Comparison of ENCODE assay signal across 8 cellular contexts in the genomic region with DNA sequence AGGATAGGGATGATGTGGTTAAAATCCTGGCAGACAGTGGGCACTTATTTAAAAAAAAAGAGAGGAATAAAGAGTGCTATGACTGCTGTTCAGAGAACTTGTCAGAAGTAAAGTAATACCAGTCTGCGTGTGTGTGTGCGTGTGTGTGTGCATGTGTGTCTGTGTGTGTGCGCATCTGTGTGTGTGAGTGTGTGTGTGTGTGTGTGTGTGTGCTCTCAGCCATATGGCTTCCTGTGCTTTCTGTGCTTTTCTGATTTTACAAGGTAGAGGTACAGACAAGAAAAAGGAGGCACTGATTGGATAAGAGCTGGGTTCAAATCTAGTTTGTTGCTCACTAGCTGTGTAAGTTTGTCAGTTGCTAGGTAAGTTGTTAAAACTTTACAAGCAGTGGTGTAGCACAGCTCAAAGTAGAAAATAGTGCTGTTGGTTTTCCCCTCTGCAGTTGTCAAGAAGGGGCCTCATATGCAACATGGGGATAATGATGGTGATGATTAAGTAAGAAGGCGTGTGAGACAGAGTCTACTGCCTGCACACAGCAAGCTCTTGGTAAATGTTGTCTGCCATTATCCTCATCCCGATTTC.
DNase-seq lines count a peak whose midpoint lies in the region; FAIRE-seq and TF ChIP-seq lines count a peak whose summit lies in the region.
"Had no signal": no experiment of that assay in that cellular context is flagged by ENCODE, and none has a peak within 500 bp of the region (broad histone marks: within the 10 kb centered on the region; RNA-seq: fewer than 3 reads in every experiment).

No MANE protein-coding gene starts in this region.

- no peaks in the 10 kb centered on the region for H3K79me1 ChIP-seq in neuronal stem cell (ENCODE audit: low read depth, low read length)

- no peak overlapping the region for H4K8ac ChIP-seq in neuronal stem cell (ENCODE audit: low read depth, low read length)

- H2AFZ ChIP-seq in OCI-LY1 (ENCODE audit: low read length) (no peak overlapping the region), mammary epithelial cell (ENCODE audit: low read depth, low read length) (peak overlapping the region; percentile 46), neuronal stem cell (ENCODE audit: low read length) (peak overlapping the region; percentile 56)

- intact Hi-C loops in mammary epithelial cell (cut with micrococcal nuclease): no loop called here

- H3K9me2 ChIP-seq in OCI-LY1 (ENCODE audit: low read depth, low read length): no peaks in the 10 kb centered on the region

- H4K91ac ChIP-seq in neuronal stem cell (ENCODE audit: low read depth, low read length, poor library complexity): no peak overlapping the region

- no peak overlapping the region for H3K23ac ChIP-seq in neuronal stem cell (ENCODE audit: low read depth, low read length, poor library complexity)

- FAIRE-seq in G401.6 (lab: Jason Lieb, UNC): peak; percentile 97

- no TSS peak for BruUV-seq in mammary epithelial cell (replicated peaks; lab: Mats Ljungman, UMichigan)

- H3K18ac ChIP-seq in neuronal stem cell (ENCODE audit: low read length): no peak overlapping the region

- peak overlapping the region; percentile 14; the same call in 1 of the 2 replicates for H3K9ac ChIP-seq in OCI-LY1 (ENCODE audit: low read length)
- H3K9ac ChIP-seq in mammary epithelial cell (ENCODE audit: insufficient read depth, low read length): no peak overlapping the region
- H3K9ac ChIP-seq in neuronal stem cell (ENCODE audit: low read depth, low read length, poor library complexity): no peak overlapping the region

- 0 out of 2 replicates have a peak, but pooled peaks cover 12% of the 10 kb centered on the region for H3F3A ChIP-seq in OCI-LY1 (ENCODE audit: insufficient read depth, low read length)

- H3K9me3 ChIP-seq in OCI-LY1 (ENCODE audit: low read length) (no peaks in the 10 kb centered on the region), mammary epithelial cell (replicated peaks; ENCODE audit: insufficient read depth, low read length) (no peaks in the 10 kb centered on the region), neuronal stem cell (replicated peaks in 1 of 2; ENCODE audit: control insufficient read depth in 2 of 2, insufficient read depth in 1 of 2, low read depth in 1 of 2, low read length in 2 of 2) (no peaks in the 10 kb centered on the region)

- H2AK5ac ChIP-seq in neuronal stem cell (ENCODE audit: low read depth, low read length): no peak overlapping the region

- no peak overlapping the region for H3K4ac ChIP-seq in neuronal stem cell (ENCODE audit: low read length)

- no peak overlapping the region for H2BK15ac ChIP-seq in neuronal stem cell (ENCODE audit: low read length)

- dilution Hi-C loops in mammary epithelial cell (cut with HindIII; ENCODE audit: low sequenced_read_pairs): no loop called here

- no peak overlapping the region for H2BK5ac ChIP-seq in neuronal stem cell (ENCODE audit: low read length)

- 80% methylated on average over 5 of the region's 5 CpGs for WGBS in mammary epithelial cell (ENCODE audit: low coverage, missing lambda C conversion rate)
- no CpG with 5 or more reads among the region's 5 CpGs for WGBS in neuronal stem cell (ENCODE audit: extremely low coverage in 2 of 2, insufficient read length in 2 of 2, insufficient replicate concordance in 1 of 2), 2 donors

- H4K20me1 ChIP-seq in OCI-LY1 (ENCODE audit: insufficient read depth, low read length) (no peaks in the 10 kb centered on the region), mammary epithelial cell (ENCODE audit: insufficient read depth, low read length) (no peaks in the 10 kb centered on the region)

- peak overlapping the region; percentile 90 for H3K27ac ChIP-seq in OCI-LY1 (ENCODE audit: low read depth, low read length, poor library complexity, severe bottlenecking)
- peak overlapping the region; percentile 45 for H3K27ac ChIP-seq in mammary epithelial cell (ENCODE audit: insufficient read depth, low read depth, low read length)
- no peak overlapping the region for H3K27ac ChIP-seq in neuronal stem cell (replicated peaks; ENCODE audit: low read length)

- DNase-seq in mammary epithelial cell: peak; percentile 7
- DNase-seq in neuronal stem cell (ENCODE audit: low spot score): no peak
- no peak for DNase-seq in superior temporal gyrus (ENCODE audit: extremely low spot score)
- no peak for DNase-seq in retina
- DNase-seq in NCI-H1694 treated with DMSO at 0.1 percent for 48 hours (lab: John Stamatoyannopoulos, UW): no peak
- DNase-seq: activated CD4-positive, CD25-positive, alpha-beta regulatory T cell treated with anti-CD3 and anti-CD28 coated beads, Interleukin-2, amount 50 U/mL, for 72 hours had no signal

- H3K14ac ChIP-seq in neuronal stem cell (ENCODE audit: low read length): no peak overlapping the region

- H3K4me3 ChIP-seq in OCI-LY1 (ENCODE audit: low read depth, low read length, poor library complexity, severe bottlenecking): no peak overlapping the region
- no peak overlapping the region for H3K4me3 ChIP-seq in mammary epithelial cell (replicated peaks in 1 of 3; ENCODE audit: insufficient read depth in 1 of 3, low read depth in 2 of 3, low read length in 3 of 3)
- no peak overlapping the region for H3K4me3 ChIP-seq in neuronal stem cell (ENCODE audit: low read length in 2 of 2)

- no peaks in the 10 kb centered on the region for H3K27me3 ChIP-seq in OCI-LY1 (ENCODE audit: insufficient read depth, low read length)
- H3K27me3 ChIP-seq in mammary epithelial cell (ENCODE audit: insufficient read depth, low read length): no peaks in the 10 kb centered on the region
- no peaks in the 10 kb centered on the region for H3K27me3 ChIP-seq in neuronal stem cell (ENCODE audit: control insufficient read depth in 3 of 3, insufficient read depth in 3 of 3, low read depth in 1 of 3, low read length in 3 of 3)

- no peak overlapping the region; the same call in 1 of the 2 replicates for H3K4me2 ChIP-seq in OCI-LY1 (ENCODE audit: low read length)
- no peak overlapping the region for H3K4me2 ChIP-seq in mammary epithelial cell (ENCODE audit: insufficient read depth, low read depth, low read length)
- H3K4me2 ChIP-seq in neuronal stem cell (ENCODE audit: insufficient read depth, low read length, poor library complexity, severe bottlenecking): no peak overlapping the region

- H3K4me1 ChIP-seq in OCI-LY1 (ENCODE audit: insufficient read depth, low read length, severe bottlenecking) (peaks cover 63% of the 10 kb centered on the region), mammary epithelial cell (ENCODE audit: insufficient read depth, low read length) (peaks cover 26% of the 10 kb centered on the region), neuronal stem cell (ENCODE audit: control insufficient read depth in 2 of 2, insufficient read depth in 1 of 2, low read depth in 1 of 2, low read length in 2 of 2) (peaks cover 15 to 40% of the 10 kb centered on the region in 2 donors)

- no peak overlapping the region for H2BK12ac ChIP-seq in neuronal stem cell (ENCODE audit: low read length)

- H3K79me2 ChIP-seq in OCI-LY1 (ENCODE audit: insufficient read depth, low read length): no peaks in the 10 kb centered on the region
- H3K79me2 ChIP-seq in mammary epithelial cell (ENCODE audit: insufficient read depth, low read length): no peaks in the 10 kb centered on the region

- in situ Hi-C loops in mammary epithelial cell (cut with MboI; ENCODE audit: low sequenced_read_pairs in 2 of 2): no loop called here

- CTCF ChIA-PET in mammary epithelial cell (lab: Charles Lee; ENCODE audit: low non-redundant PET): no interaction called here

- H3K36me3 ChIP-seq in OCI-LY1 (ENCODE audit: insufficient read depth, low read length): no peaks in the 10 kb centered on the region
- H3K36me3 ChIP-seq in mammary epithelial cell (ENCODE audit: insufficient read depth, low read length): no peaks in the 10 kb centered on the region
- no peaks in the 10 kb centered on the region for H3K36me3 ChIP-seq in neuronal stem cell (replicated peaks in 1 of 2; ENCODE audit: control insufficient read depth in 2 of 2, insufficient read depth in 2 of 2, low read length in 2 of 2)

- TF ChIP-seq CTCF in OCI-LY1 (IDR thresholded peaks at IDR 0.05; ENCODE audit: low read length) (no peak), mammary epithelial cell (conservative IDR thresholded peaks at IDR 0.05 in 1 of 2, IDR thresholded peaks at IDR 0.05 in 1 of 2; ENCODE audit: extremely low read depth in 1 of 2, insufficient read depth in 1 of 2, low read depth in 1 of 2, low read length in 2 of 2) (no peak)

- H2BK120ac ChIP-seq in neuronal stem cell (ENCODE audit: low read depth, low read length): no peak overlapping the region
